Comparison of ENCODE assay signal across 9 cellular contexts in genomic region chr2:62038980-62039771, GRCh38.
A peak's percentile ranks its signal among the peaks of the same experiment; 100 is the strongest.
DNase-seq lines count a peak whose midpoint lies in the region; ATAC-seq and TF ChIP-seq lines count a peak whose summit lies in the region.
"Had no signal": no experiment of that assay in that cellular context is flagged by ENCODE, and none has a peak within 500 bp of the region (broad histone marks: within the 10 kb centered on the region; RNA-seq: fewer than 3 reads in every experiment).

No MANE protein-coding gene starts in this region.

- H3K36me3 Mint-ChIP-seq in CD14-positive monocyte (peaks cover 4 to 5% of the 10 kb centered on the region in 2 donors), glutamatergic neuron (ENCODE audit: unreplicated experiment) (no peaks in the 10 kb centered on the region)

- POLR2A ChIA-PET in RWPE1 (lab: Yijun Ruan, JAX; ENCODE audit: low non-redundant PET), result no interaction called here

- H3K4me1 Mint-ChIP-seq in CD14-positive monocyte (peaks cover 38% of the 10 kb centered on the region), glutamatergic neuron (ENCODE audit: low read depth, unreplicated experiment) (peaks cover 1% of the 10 kb centered on the region)

- H3K27me3 Mint-ChIP-seq in CD14-positive monocyte (ENCODE audit: low read depth in 3 of 3) (peaks cover 0 to 3% (median 0%) of the 10 kb centered on the region in 3 donors), glutamatergic neuron (ENCODE audit: unreplicated experiment) (no peaks in the 10 kb centered on the region)

- H3K4me3 Mint-ChIP-seq in CD14-positive monocyte (no peak overlapping the region), glutamatergic neuron (ENCODE audit: unreplicated experiment) (no peak overlapping the region)

- ATAC-seq in GM18909 (IDR thresholded peaks at IDR 0.05; ENCODE audit: poor library complexity, unreplicated experiment) (peak; percentile 100), HG03064 (IDR thresholded peaks at IDR 0.05; ENCODE audit: low read depth, unreplicated experiment) (peak; percentile 95), SK-N-SH treated with all-trans-retinoic acid at 6 μM for 48 hours (no peak)

- TF ChIP-seq CTCF in CD14-positive monocyte (IDR thresholded peaks at IDR 0.05) (no peak), RWPE1 (conservative IDR thresholded peaks at IDR 0.05; ENCODE audit: low read depth) (no peak), fibroblast of villous mesenchyme (IDR thresholded peaks at IDR 0.05; ENCODE audit: insufficient read depth, low read depth, low read length) (no peak), glutamatergic neuron (IDR thresholded peaks at IDR 0.05; ENCODE audit: partially characterized antibody, unreplicated experiment) (no peak)

- H3K27ac ChIP-seq in RWPE1, result no peak overlapping the region
- H3K27ac ChIP-seq: heart left ventricle had no signal

- DNase-seq in CD14-positive monocyte (ENCODE audit: low spot score) (peak; percentile 64), RWPE1 (ENCODE audit: low spot score) (peak; percentile 29), fibroblast of villous mesenchyme (ENCODE audit: low read depth) (peak; percentile 61), NCI-H2171 treated with DMSO at 0.1 percent for 48 hours (lab: John Stamatoyannopoulos, UW) (no peak), glutamatergic neuron (no peak)
- DNase-seq: heart left ventricle had no signal

- H3K27ac Mint-ChIP-seq in CD14-positive monocyte, result peak overlapping the region; percentile 26 to 74 (median 58)
- H3K27ac Mint-ChIP-seq in glutamatergic neuron (ENCODE audit: unreplicated experiment), result no peak overlapping the region

- no peak overlapping the region for H3K4me3 ChIP-seq in fibroblast of villous mesenchyme (ENCODE audit: low read depth, low read length)
- H3K4me3 ChIP-seq: heart left ventricle had no signal

- CTCF ChIA-PET in RWPE1 (lab: Yijun Ruan, JAX), result interaction anchor here (0.7 kb wide), 1 partner anchor 35 kb away, joined by 3 read pairs; no protein-coding TSS in a partner anchor

- H3K9me3 Mint-ChIP-seq in CD14-positive monocyte (peaks cover 3 to 11% (median 8%) of the 10 kb centered on the region in 7 donors), glutamatergic neuron (ENCODE audit: unreplicated experiment) (no peaks in the 10 kb centered on the region)

- intact Hi-C loops in CD14-positive monocyte (cut with micrococcal nuclease), result no loop called here

TF ChIP-seq in SK-N-SH treated with all-trans-retinoic acid at 6 μM for 48 hours, 23 proteins besides CTCF, POLR2A, EP300 and RAD21:
- TF ChIP-seq BACH2 (CRISPR knock-in tag; IDR thresholded peaks at IDR 0.05; ENCODE audit: borderline replicate concordance) (no peak), ZC3H10 (CRISPR knock-in tag; IDR thresholded peaks at IDR 0.05) (no peak), ZNF565 (CRISPR knock-in tag; conservative IDR thresholded peaks at IDR 0.05; ENCODE audit: low read depth) (no peak)

Comparison
In these comparisons a context has a peak if more than half of its experiments do, and no peak if none do; other contexts are left out.
1. DNase-seq: peak in CD14-positive monocyte (single experiment), RWPE1 (single experiment) and fibroblast of villous mesenchyme (single experiment); none in NCI-H2171 treated with DMSO at 0.1 percent for 48 hours (single experiment) and glutamatergic neuron (single experiment).